Comparison of ENCODE assay signal across 17 cellular contexts in genomic region chr13:89455741-89456140, GRCh38.
A peak's percentile ranks its signal among the peaks of the same experiment; 100 is the strongest.
DNase-seq lines count a peak whose midpoint lies in the region; FAIRE-seq and TF ChIP-seq lines count a peak whose summit lies in the region.
"Had no signal": no experiment of that assay in that cellular context is flagged by ENCODE, and none has a peak within 500 bp of the region (broad histone marks: within the 10 kb centered on the region; RNA-seq: fewer than 3 reads in every experiment).

No MANE protein-coding gene starts in this region.

- no peak overlapping the region for H4K8ac ChIP-seq in mesendoderm (ENCODE audit: low read depth, low read length)

- no peaks in the 10 kb centered on the region for H3K9me1 ChIP-seq in keratinocyte (ENCODE audit: control insufficient read depth, extremely low read depth, insufficient read depth, low read length)

- in situ Hi-C loops in astrocyte of the spinal cord (cut with HindIII; ENCODE audit: low sequenced_read_pairs) (no loop called here), GM13976 (cut with MboI; ENCODE audit: low sequenced_read_pairs, unreplicated experiment) (no loop called here)

- H3K4me2 ChIP-seq in keratinocyte (ENCODE audit: control insufficient read depth, extremely low read depth, insufficient read depth, low read depth, low read length) (peak overlapping the region; percentile 34), mesendoderm (ENCODE audit: low read length) (no peak overlapping the region)

- H3K36me3 Mint-ChIP-seq in MCF 10A (ENCODE audit: insufficient read depth, unreplicated experiment): peaks cover 5% of the 10 kb centered on the region
- no peaks in the 10 kb centered on the region for H3K36me3 Mint-ChIP-seq in activated naive CD4-positive, alpha-beta T cell treated with anti-CD3 and anti-CD28 coated beads, Interleukin-2, amount 10 ng/mL, durations not matched to agents 7 days and 5 days

- H3K4me1 ChIP-seq in breast epithelium (no peaks in the 10 kb centered on the region), keratinocyte (ENCODE audit: control insufficient read depth, extremely low read depth, insufficient read depth, low read length) (peaks cover 44% of the 10 kb centered on the region), mesendoderm (ENCODE audit: control insufficient read depth, low read depth, low read length) (no peaks in the 10 kb centered on the region)

- peaks cover 30% of the 10 kb centered on the region for H3K4me1 Mint-ChIP-seq in MCF 10A (ENCODE audit: insufficient read depth, unreplicated experiment)
- no peaks in the 10 kb centered on the region for H3K4me1 Mint-ChIP-seq in activated naive CD4-positive, alpha-beta T cell treated with anti-CD3 and anti-CD28 coated beads, Interleukin-2, amount 10 ng/mL, durations not matched to agents 7 days and 5 days

- CTCF ChIA-PET in MCF 10A (lab: Yijun Ruan, JAX): no interaction called here
- CTCF ChIA-PET in activated naive CD4-positive, alpha-beta T cell treated with anti-CD3 and anti-CD28 coated beads, Interleukin-2, amount 10 ng/mL, durations not matched to agents 7 days and 5 days (lab: Charles Lee): no interaction called here

- no peak overlapping the region for H2BK15ac ChIP-seq in mesendoderm (replicated peaks; ENCODE audit: low read depth)

- TF ChIP-seq POLR2A in breast epithelium (IDR thresholded peaks at IDR 0.05): no peak

- TF ChIP-seq CTCF in MCF 10A (IDR thresholded peaks at IDR 0.05; ENCODE audit: unreplicated experiment): no peak
- TF ChIP-seq CTCF in breast epithelium (IDR thresholded peaks at IDR 0.05): no peak
- no peak for TF ChIP-seq CTCF in astrocyte of the spinal cord (IDR thresholded peaks at IDR 0.05; ENCODE audit: low read depth, low read length)
- TF ChIP-seq CTCF in keratinocyte (optimal IDR thresholded peaks at IDR 0.05 in 1 of 3, IDR thresholded peaks at IDR 0.05 in 1 of 3, conservative IDR thresholded peaks at IDR 0.05 in 1 of 3; ENCODE audit: extremely low read depth in 1 of 3, insufficient read depth in 2 of 3, low read length in 3 of 3): no peak
- TF ChIP-seq CTCF in GM13976 (IDR thresholded peaks at IDR 0.05; ENCODE audit: borderline replicate concordance, control extremely low read depth, extremely low read depth, insufficient read depth, missing control alignments): no peak

- no TSS peak for BruUV-seq in MCF 10A (replicated peaks; lab: Mats Ljungman, UMichigan)

- H3K36me3 ChIP-seq in breast epithelium (no peaks in the 10 kb centered on the region), keratinocyte (ENCODE audit: control insufficient read depth in 2 of 2, extremely low read depth in 1 of 2, insufficient read depth in 2 of 2, low read length in 2 of 2) (no peaks in the 10 kb centered on the region), mesendoderm (ENCODE audit: control insufficient read depth, insufficient read depth, low read length) (no peaks in the 10 kb centered on the region)

- FAIRE-seq in keratinocyte (lab: Jason Lieb, UNC): peak; percentile 97
- FAIRE-seq: G401.6, GM12891, K562 had no signal

- H3K56ac ChIP-seq in mesendoderm (ENCODE audit: low read length): no peak overlapping the region

- no peaks in the 10 kb centered on the region for H4K20me1 ChIP-seq in keratinocyte (ENCODE audit: control insufficient read depth, extremely low read depth, insufficient read depth, low read length)

- no CpG with 5 or more reads among the region's 2 CpGs for WGBS in mesendoderm (ENCODE audit: extremely low coverage, insufficient coverage, low lambda C conversion rate)

- no peaks in the 10 kb centered on the region for H3K79me1 ChIP-seq in mesendoderm (ENCODE audit: low read length)

- H3K27ac ChIP-seq in breast epithelium: no peak overlapping the region
- peak overlapping the region; percentile 86 for H3K27ac ChIP-seq in keratinocyte (ENCODE audit: control insufficient read depth, insufficient read depth, low read length)
- H3K27ac ChIP-seq in mesendoderm (ENCODE audit: low read depth, low read length): no peak overlapping the region
- H3K27ac ChIP-seq: HL-60 had no signal

- H3K79me2 ChIP-seq in keratinocyte (ENCODE audit: control insufficient read depth, insufficient read depth, low read length) (no peaks in the 10 kb centered on the region), mesendoderm (ENCODE audit: control insufficient read depth, insufficient read depth, low read length) (no peaks in the 10 kb centered on the region)

- H2AK5ac ChIP-seq in mesendoderm (ENCODE audit: low read length): no peak overlapping the region

- H3K18ac ChIP-seq in mesendoderm (ENCODE audit: low read length): no peak overlapping the region

- H2AFZ ChIP-seq in keratinocyte (ENCODE audit: control insufficient read depth, low read length): peak overlapping the region; percentile 15

- H3K4me3 Mint-ChIP-seq in MCF 10A (ENCODE audit: unreplicated experiment): no peak overlapping the region
- no peak overlapping the region for H3K4me3 Mint-ChIP-seq in activated naive CD4-positive, alpha-beta T cell treated with anti-CD3 and anti-CD28 coated beads, Interleukin-2, amount 10 ng/mL, durations not matched to agents 7 days and 5 days

- no peak overlapping the region for H3K4ac ChIP-seq in mesendoderm (ENCODE audit: low read depth, low read length)

- no peak overlapping the region for H3K23ac ChIP-seq in mesendoderm (ENCODE audit: low read length)

- H3K9ac ChIP-seq in keratinocyte (ENCODE audit: control insufficient read depth, extremely low read depth, insufficient read depth, low read length) (peak overlapping the region; percentile 39), mesendoderm (ENCODE audit: low read length) (no peak overlapping the region)

- dilution Hi-C loops in keratinocyte (cut with MboI; ENCODE audit: extremely low pct_ligation_motif_present, low sequenced_read_pairs): no loop called here

- POLR2A ChIA-PET in MCF 10A (lab: Yijun Ruan, JAX): interaction anchor here (0.7 kb wide), 1 partner anchor 8 kb away, joined by 3 read pairs; no protein-coding TSS in a partner anchor

- H3K27ac Mint-ChIP-seq in MCF 10A (ENCODE audit: low read depth, unreplicated experiment): peak overlapping the region; percentile 59
- no peak overlapping the region for H3K27ac Mint-ChIP-seq in activated naive CD4-positive, alpha-beta T cell treated with anti-CD3 and anti-CD28 coated beads, Interleukin-2, amount 10 ng/mL, durations not matched to agents 7 days and 5 days

- DNase-seq in MCF 10A (ENCODE audit: unreplicated experiment) (peak; percentile 74), breast epithelium (ENCODE audit: low spot score in 2 of 2) (no peak), astrocyte of the spinal cord (ENCODE audit: low read depth, low spot score) (peak; percentile 7), keratinocyte (ENCODE audit: low read depth, low spot score) (peak; percentile 79), mesendoderm (no peak), GM13976 (ENCODE audit: low spot score) (no peak), germinal center (ENCODE audit: low spot score) (no peak)
- no peak for DNase-seq in activated naive CD4-positive, alpha-beta T cell treated with anti-CD3 and anti-CD28 coated beads, Interleukin-2, amount 10 ng/mL, durations not matched to agents 7 days and 5 days
- DNase-seq: DMS79, NCI-H1092 treated with DMSO at 0.1 percent for 48 hours, NCI-H1694 treated with DMSO at 0.1 percent for 48 hours, NCI-H446 treated with DMSO at 0.1 percent for 48 hours, NCI-H82 had no signal

- no peak overlapping the region for H2BK120ac ChIP-seq in mesendoderm (ENCODE audit: low read depth, low read length)

- intact Hi-C loops in MCF 10A (cut with micrococcal nuclease) (no loop called here), breast epithelium (cut with DNase I; ENCODE audit: low total_unique reads) (no loop called here)

- H4K5ac ChIP-seq in mesendoderm (ENCODE audit: low read length): no peak overlapping the region

- no peaks in the 10 kb centered on the region for H3K27me3 Mint-ChIP-seq in MCF 10A (ENCODE audit: insufficient read depth, unreplicated experiment)
- no peaks in the 10 kb centered on the region for H3K27me3 Mint-ChIP-seq in activated naive CD4-positive, alpha-beta T cell treated with anti-CD3 and anti-CD28 coated beads, Interleukin-2, amount 10 ng/mL, durations not matched to agents 7 days and 5 days

- no peak overlapping the region for H2BK5ac ChIP-seq in mesendoderm (ENCODE audit: low read length)

- no peak overlapping the region for H3K4me3 ChIP-seq in breast epithelium
- H3K4me3 ChIP-seq in astrocyte of the spinal cord (ENCODE audit: low read depth, low read length): no peak overlapping the region
- peak overlapping the region in 1 of 3 experiments; percentile 14 for H3K4me3 ChIP-seq in keratinocyte (ENCODE audit: control insufficient read depth in 2 of 3, extremely low read depth in 1 of 3, insufficient read depth in 2 of 3, low read depth in 1 of 3, low read length in 3 of 3)
- no peak overlapping the region for H3K4me3 ChIP-seq in mesendoderm (ENCODE audit: low read length)
- H3K4me3 ChIP-seq: K562 had no signal

- no peaks in the 10 kb centered on the region for H3K9me3 Mint-ChIP-seq in MCF 10A (ENCODE audit: unreplicated experiment)
- peaks cover 4% of the 10 kb centered on the region for H3K9me3 Mint-ChIP-seq in activated naive CD4-positive, alpha-beta T cell treated with anti-CD3 and anti-CD28 coated beads, Interleukin-2, amount 10 ng/mL, durations not matched to agents 7 days and 5 days

- no peaks in the 10 kb centered on the region for H3K27me3 ChIP-seq in breast epithelium
- H3K27me3 ChIP-seq in keratinocyte (ENCODE audit: control insufficient read depth, extremely low read depth, insufficient read depth, low read length): no peaks in the 10 kb centered on the region
- H3K27me3 ChIP-seq in mesendoderm (ENCODE audit: insufficient read depth, low read length, poor library complexity): no peaks in the 10 kb centered on the region

- no peaks in the 10 kb centered on the region for H3K9me3 ChIP-seq in breast epithelium
- H3K9me3 ChIP-seq in keratinocyte (ENCODE audit: control insufficient read depth, low read depth, low read length): no peaks in the 10 kb centered on the region

Comparison
In these comparisons a context has a peak if more than half of its experiments do, and no peak if none do; other contexts are left out.
1. DNase-seq: peak in MCF 10A (single experiment), astrocyte of the spinal cord (single experiment) and keratinocyte (single experiment); none in breast epithelium (0 of 2), mesendoderm (single experiment), GM13976 (single experiment), germinal center (single experiment) and activated naive CD4-positive, alpha-beta T cell treated with anti-CD3 and anti-CD28 coated beads, Interleukin-2, amount 10 ng/mL, durations not matched to agents 7 days and 5 days (single experiment).